8 cellular contexts compared by ENCODE assay signal in genomic region chr5:68287976-68288755, GRCh38.
DNase-seq lines count a peak whose midpoint lies in the region; ATAC-seq, FAIRE-seq and TF ChIP-seq lines count a peak whose summit lies in the region.

No MANE protein-coding gene starts in this region.

- intact Hi-C loops in psoas muscle (cut with DNase I) = loop anchor here (2.0 to 5.0 kb wide), 8 partner anchors 154 to 719 kb away; no protein-coding TSS in a partner anchor

- peaks cover 88 to 91% (median 91%) of the 10 kb centered on the region in 3 donors for H3K4me1 Mint-ChIP-seq in T-cell

- POLR2A ChIA-PET in T-cell (lab: Charles Lee) = interaction anchor here in 1 of 2 donors (0.6 to 1.0 kb wide), 2 partner anchors 465 to 790 kb away, joined by 3 read pairs; no protein-coding TSS in a partner anchor

- H3K4me3 ChIP-seq in BLaER1 treated with 17β-estradiol and CSF1 and Interleukin-3, amounts not matched to agents 10 nM and 100 nM = peak overlapping the region; percentile 49 to 69 (median 58)
- peak overlapping the region; percentile 27 for H3K4me3 ChIP-seq in astrocyte of the cerebellum (ENCODE audit: low read depth, low read length)
- H3K4me3 ChIP-seq in psoas muscle = peak overlapping the region; percentile 77

- CTCF ChIA-PET in T-cell (lab: Charles Lee) = interaction anchor here (0.5 to 3.5 kb wide), 11 partner anchors 8 to 1042 kb away, joined by 3 to 57 read pairs (median 8); no protein-coding TSS in a partner anchor

- peak overlapping the region; percentile 85 to 90 (median 88) for H3K4me3 Mint-ChIP-seq in T-cell

- H3K9me3 ChIP-seq in BLaER1 treated with 17β-estradiol and CSF1 and Interleukin-3, amounts not matched to agents 10 nM and 100 nM (replicated peaks in 1 of 11) = no peaks in the 10 kb centered on the region
- H3K9me3 ChIP-seq in psoas muscle = no peaks in the 10 kb centered on the region

- H3K36me3 ChIP-seq in BLaER1 treated with 17β-estradiol and CSF1 and Interleukin-3, amounts not matched to agents 10 nM and 100 nM = peaks cover 46 to 75% (median 61%) of the 10 kb centered on the region in 11 experiments
- peaks cover 4 to 34% of the 10 kb centered on the region in 2 donors for H3K36me3 ChIP-seq in psoas muscle (ENCODE audit: insufficient read depth in 1 of 2, low read depth in 1 of 2)

- H3K9ac ChIP-seq in BLaER1 treated with 17β-estradiol and CSF1 and Interleukin-3, amounts not matched to agents 10 nM and 100 nM = peak overlapping the region; percentile 59 to 81 (median 75)

- peak overlapping the region; percentile 96 to 98 for H3K27ac Mint-ChIP-seq in T-cell

- TF ChIP-seq CTCF in astrocyte of the cerebellum (IDR thresholded peaks at IDR 0.05; ENCODE audit: low read depth, low read length, missing control alignments) (no peak), psoas muscle (IDR thresholded peaks at IDR 0.05) (no peak)

- peak; percentile 29 for DNase-seq in GM19239 (ENCODE audit: insufficient read length, low spot score)
- DNase-seq in T-cell = peak; percentile 7 to 58 (median 33)
- DNase-seq in astrocyte of the cerebellum (ENCODE audit: low read depth) = no peak
- peak; percentile 54 for DNase-seq in hepatic stellate cell (ENCODE audit: low spot score)
- DNase-seq in psoas muscle = peak; percentile 68 to 87
- DNase-seq in NCI-H2196 (lab: John Stamatoyannopoulos, UW; ENCODE audit: unreplicated experiment) = no peak

- peak overlapping the region; percentile 43 to 84 (median 65); a peak in 21 of 22 replicates for H3K27ac ChIP-seq in BLaER1 treated with 17β-estradiol and CSF1 and Interleukin-3, amounts not matched to agents 10 nM and 100 nM
- H3K27ac ChIP-seq in psoas muscle = peak overlapping the region; percentile 95

- peaks cover 29 to 58% (median 51%) of the 10 kb centered on the region in 10 experiments for H3K4me1 ChIP-seq in BLaER1 treated with 17β-estradiol and CSF1 and Interleukin-3, amounts not matched to agents 10 nM and 100 nM
- peaks cover 57% of the 10 kb centered on the region for H3K4me1 ChIP-seq in psoas muscle

- peaks cover 35% of the 10 kb centered on the region for H3K36me3 Mint-ChIP-seq in T-cell

- H4K20me1 ChIP-seq in BLaER1 treated with 17β-estradiol and CSF1 and Interleukin-3, amounts not matched to agents 10 nM and 100 nM = peaks cover 35 to 100% (median 72%) of the 10 kb centered on the region in 11 experiments

- H3K4me2 ChIP-seq in BLaER1 treated with 17β-estradiol and CSF1 and Interleukin-3, amounts not matched to agents 10 nM and 100 nM = peak overlapping the region; percentile 85 to 98 (median 94)

- no peaks in the 10 kb centered on the region for H3K27me3 Mint-ChIP-seq in T-cell

- in situ Hi-C loops in astrocyte of the cerebellum (cut with HindIII; ENCODE audit: low sequenced_read_pairs) = no loop called here

- FAIRE-seq in GM19239 (lab: Jason Lieb, UNC) = peak; percentile 95

- H3K9me3 Mint-ChIP-seq in T-cell = no peaks in the 10 kb centered on the region

- peak; percentile 68 for ATAC-seq in HG03439 (IDR thresholded peaks at IDR 0.05; ENCODE audit: unreplicated experiment)
- ATAC-seq in T-cell (replicated peaks in 1 of 4) = peak; percentile 79 to 86 (median 82)
- peak; percentile 84 to 87 (median 86) for ATAC-seq in psoas muscle

- WGBS in psoas muscle, 3 donors = 0 to 1% (median 0%) methylated on average over 45 to 46 of the region's 46 CpGs

- no peaks in the 10 kb centered on the region for H3K27me3 ChIP-seq in BLaER1 treated with 17β-estradiol and CSF1 and Interleukin-3, amounts not matched to agents 10 nM and 100 nM
- no peaks in the 10 kb centered on the region for H3K27me3 ChIP-seq in psoas muscle (ENCODE audit: insufficient read depth in 3 of 3, low read length in 2 of 3)

Comparison
In these comparisons a context has a peak if more than half of its experiments do, and no peak if none do; other contexts are left out.
1. H3K4me3 ChIP-seq: peak in every context shown above with its lines; median percentile 77 in psoas muscle; 58 in BLaER1 treated with 17β-estradiol and CSF1 and Interleukin-3, amounts not matched to agents 10 nM and 100 nM; 27 in astrocyte of the cerebellum.
2. DNase-seq: peak in GM19239 (single experiment), T-cell (34 of 34), hepatic stellate cell (single experiment) and psoas muscle (2 of 2); none in astrocyte of the cerebellum (single experiment) and NCI-H2196 (single experiment).
3. Peak in every context shown above with its lines, with median percentiles within 50 percentile points of each other: ATAC-seq.